18 cellular contexts compared by ENCODE assay signal in genomic region chr22:27391092-27391770, GRCh38.
A peak's percentile ranks its signal among the peaks of the same experiment; 100 is the strongest.
DNase-seq lines count a peak whose midpoint lies in the region; ATAC-seq and TF ChIP-seq lines count a peak whose summit lies in the region.
"Had no signal": no experiment of that assay in that cellular context is flagged by ENCODE, and none has a peak within 500 bp of the region (broad histone marks: within the 10 kb centered on the region; RNA-seq: fewer than 3 reads in every experiment).

No MANE protein-coding gene starts in this region.

- H2AK5ac ChIP-seq in neuronal stem cell (ENCODE audit: low read depth, low read length), result no peak overlapping the region

- H3K4me1 ChIP-seq in right atrium auricular region (no peaks in the 10 kb centered on the region), neuronal stem cell (ENCODE audit: control insufficient read depth in 2 of 2, insufficient read depth in 1 of 2, low read depth in 1 of 2, low read length in 2 of 2) (peaks cover 11 to 19% of the 10 kb centered on the region in 2 donors)

- H3K4me2 ChIP-seq in neuronal stem cell (ENCODE audit: insufficient read depth, low read length, poor library complexity, severe bottlenecking), result no peak overlapping the region

- no CpG with 5 or more reads among the region's 7 CpGs for WGBS in neuronal stem cell (ENCODE audit: extremely low coverage in 2 of 2, insufficient read length in 2 of 2, insufficient replicate concordance in 1 of 2), 2 donors

- no peak overlapping the region for H2BK15ac ChIP-seq in neuronal stem cell (ENCODE audit: low read length)

- no peak overlapping the region for H2BK5ac ChIP-seq in neuronal stem cell (ENCODE audit: low read length)

- H3K4ac ChIP-seq in neuronal stem cell (ENCODE audit: low read length), result no peak overlapping the region

- H2AFZ ChIP-seq in neuronal stem cell (ENCODE audit: low read length), result peak overlapping the region; percentile 49

- H3K79me1 ChIP-seq in neuronal stem cell (ENCODE audit: low read depth, low read length), result no peaks in the 10 kb centered on the region

- H3K27ac ChIP-seq in right atrium auricular region (no peak overlapping the region), neuronal stem cell (replicated peaks; ENCODE audit: low read length) (no peak overlapping the region)
- H3K27ac ChIP-seq: HL-60 had no signal

- H3K14ac ChIP-seq in neuronal stem cell (ENCODE audit: low read length), result no peak overlapping the region

- H3K18ac ChIP-seq in neuronal stem cell (ENCODE audit: low read length), result no peak overlapping the region

- ATAC-seq in SK-N-SH treated with all-trans-retinoic acid at 6 μM for 48 hours, result no peak
- ATAC-seq: effector memory CD8-positive, alpha-beta T cell; natural killer cell treated with Interleukin-12 subunit alpha and Interleukin-12 subunit beta and Interleukin-15 and Interleukin-18, amount 100 ng/mL, for 72 hours; stimulated activated effector memory CD8-positive, alpha-beta T cell treated with anti-CD3 and anti-CD28 coated beads, Interleukin-12 subunit alpha, Interleukin-12 subunit beta, amount 100 ng/mL, for 72 hours had no signal

- no peak overlapping the region for H4K8ac ChIP-seq in neuronal stem cell (ENCODE audit: low read depth, low read length)

- no peak overlapping the region for H2BK120ac ChIP-seq in neuronal stem cell (ENCODE audit: low read depth, low read length)

- DNase-seq in cardiac fibroblast (ENCODE audit: low read depth in 2 of 2) (peak; percentile 12 to 66), right atrium auricular region (ENCODE audit: low spot score) (peak; percentile 63), neuronal stem cell (ENCODE audit: low spot score) (no peak), amygdala (lab: John Stamatoyannopoulos, UW) (no peak), dermis blood vessel endothelial cell (no peak), HEK293T (ENCODE audit: extremely low spot score) (no peak)
- DNase-seq: cerebellar nuclear complex; effector memory CD8-positive, alpha-beta T cell; mesenchymal stem cell; NCI-H1417 treated with DMSO at 0.1 percent for 48 hours; NCI-H2171; NCI-H526 treated with DMSO at 0.1 percent for 48 hours; stimulated activated CD4-positive, alpha-beta T cell treated with anti-CD3 and anti-CD28 coated beads, Interleukin-15, amount 100 ng/mL, for 24 hours; SW 1271 had no signal

- H3K23ac ChIP-seq in neuronal stem cell (ENCODE audit: low read depth, low read length, poor library complexity), result no peak overlapping the region

- no peaks in the 10 kb centered on the region for H3K27me3 ChIP-seq in right atrium auricular region
- no peaks in the 10 kb centered on the region for H3K27me3 ChIP-seq in neuronal stem cell (ENCODE audit: control insufficient read depth in 3 of 3, insufficient read depth in 3 of 3, low read depth in 1 of 3, low read length in 3 of 3)

- TF ChIP-seq CTCF in cardiac fibroblast (IDR thresholded peaks at IDR 0.05; ENCODE audit: low read depth, low read length), result no peak
- TF ChIP-seq CTCF in right atrium auricular region (IDR thresholded peaks at IDR 0.05), result no peak

- H3K36me3 ChIP-seq in right atrium auricular region, result no peaks in the 10 kb centered on the region
- no peaks in the 10 kb centered on the region for H3K36me3 ChIP-seq in neuronal stem cell (replicated peaks in 1 of 2; ENCODE audit: control insufficient read depth in 2 of 2, insufficient read depth in 2 of 2, low read length in 2 of 2)

- no peak overlapping the region for H3K9ac ChIP-seq in neuronal stem cell (ENCODE audit: low read depth, low read length, poor library complexity)

- no peak overlapping the region for H2BK12ac ChIP-seq in neuronal stem cell (ENCODE audit: low read length)

- H3K9me3 ChIP-seq in right atrium auricular region, result no peaks in the 10 kb centered on the region
- H3K9me3 ChIP-seq in neuronal stem cell (replicated peaks in 1 of 2; ENCODE audit: control insufficient read depth in 2 of 2, insufficient read depth in 1 of 2, low read depth in 1 of 2, low read length in 2 of 2), result no peaks in the 10 kb centered on the region

- H4K91ac ChIP-seq in neuronal stem cell (ENCODE audit: low read depth, low read length, poor library complexity), result no peak overlapping the region

- H3K4me3 ChIP-seq in cardiac fibroblast (replicated peaks in 1 of 2; ENCODE audit: low read depth in 2 of 2, low read length in 2 of 2) (no peak overlapping the region), right atrium auricular region (no peak overlapping the region), neuronal stem cell (ENCODE audit: low read length in 2 of 2) (no peak overlapping the region)

- POLR2A ChIA-PET in HEK293T (lab: Yijun Ruan, JAX), result no interaction called here

- CTCF ChIA-PET in HEK293T (lab: Yijun Ruan, JAX), result no interaction called here

TF ChIP-seq in SK-N-SH treated with all-trans-retinoic acid at 6 μM for 48 hours, 23 proteins besides CTCF, POLR2A, EP300 and RAD21 (continues in another document):
- TF ChIP-seq TCF4 (CRISPR knock-in tag; IDR thresholded peaks at IDR 0.05; ENCODE audit: borderline replicate concordance), result no peak
- TF ChIP-seq SNAI2 (CRISPR knock-in tag; IDR thresholded peaks at IDR 0.05), result no peak
- TF ChIP-seq, protein P1, sequence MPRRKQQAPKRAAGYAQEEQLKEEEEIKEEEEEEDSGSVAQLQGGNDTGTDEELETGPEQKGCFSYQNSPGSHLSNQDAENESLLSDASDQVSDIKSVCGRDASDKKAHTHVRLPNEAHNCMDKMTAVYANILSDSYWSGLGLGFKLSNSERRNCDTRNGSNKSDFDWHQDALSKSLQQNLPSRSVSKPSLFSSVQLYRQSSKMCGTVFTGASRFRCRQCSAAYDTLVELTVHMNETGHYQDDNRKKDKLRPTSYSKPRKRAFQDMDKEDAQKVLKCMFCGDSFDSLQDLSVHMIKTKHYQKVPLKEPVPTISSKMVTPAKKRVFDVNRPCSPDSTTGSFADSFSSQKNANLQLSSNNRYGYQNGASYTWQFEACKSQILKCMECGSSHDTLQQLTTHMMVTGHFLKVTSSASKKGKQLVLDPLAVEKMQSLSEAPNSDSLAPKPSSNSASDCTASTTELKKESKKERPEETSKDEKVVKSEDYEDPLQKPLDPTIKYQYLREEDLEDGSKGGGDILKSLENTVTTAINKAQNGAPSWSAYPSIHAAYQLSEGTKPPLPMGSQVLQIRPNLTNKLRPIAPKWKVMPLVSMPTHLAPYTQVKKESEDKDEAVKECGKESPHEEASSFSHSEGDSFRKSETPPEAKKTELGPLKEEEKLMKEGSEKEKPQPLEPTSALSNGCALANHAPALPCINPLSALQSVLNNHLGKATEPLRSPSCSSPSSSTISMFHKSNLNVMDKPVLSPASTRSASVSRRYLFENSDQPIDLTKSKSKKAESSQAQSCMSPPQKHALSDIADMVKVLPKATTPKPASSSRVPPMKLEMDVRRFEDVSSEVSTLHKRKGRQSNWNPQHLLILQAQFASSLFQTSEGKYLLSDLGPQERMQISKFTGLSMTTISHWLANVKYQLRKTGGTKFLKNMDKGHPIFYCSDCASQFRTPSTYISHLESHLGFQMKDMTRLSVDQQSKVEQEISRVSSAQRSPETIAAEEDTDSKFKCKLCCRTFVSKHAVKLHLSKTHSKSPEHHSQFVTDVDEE (CRISPR knock-in tag; IDR thresholded peaks at IDR 0.05), result no peak

TF ChIP-seq in HEK293T, 16 proteins besides CTCF, POLR2A, EP300 and RAD21:
- TF ChIP-seq PKNOX1 (IDR thresholded peaks at IDR 0.05), result no peak
- TF ChIP-seq FOXA1 (IDR thresholded peaks at IDR 0.05), result no peak
- TF ChIP-seq TARDBP (IDR thresholded peaks at IDR 0.05), result no peak
- no peak for TF ChIP-seq NFRKB (IDR thresholded peaks at IDR 0.05)
- no peak for TF ChIP-seq SUZ12 (IDR thresholded peaks at IDR 0.05)
- no peak for TF ChIP-seq FOXK2 (IDR thresholded peaks at IDR 0.05)
- TF ChIP-seq CTBP1 (IDR thresholded peaks at IDR 0.05; ENCODE audit: borderline replicate concordance), result no peak
- TF ChIP-seq BHLHE40 (IDR thresholded peaks at IDR 0.05; ENCODE audit: borderline replicate concordance), result no peak
- TF ChIP-seq FOXM1 (IDR thresholded peaks at IDR 0.05; ENCODE audit: borderline replicate concordance), result no peak
- no peak for TF ChIP-seq L3MBTL2 (conservative IDR thresholded peaks at IDR 0.05)
- TF ChIP-seq LEF1 (IDR thresholded peaks at IDR 0.05; ENCODE audit: borderline replicate concordance), result no peak
- TF ChIP-seq HDGF (IDR thresholded peaks at IDR 0.05; ENCODE audit: borderline replicate concordance), result no peak
- no peak for TF ChIP-seq SP1 (IDR thresholded peaks at IDR 0.05)
- TF ChIP-seq ARNT (IDR thresholded peaks at IDR 0.05), result no peak
- no peak for TF ChIP-seq ZNF384 (IDR thresholded peaks at IDR 0.05)
- no peak for TF ChIP-seq ELF4 (IDR thresholded peaks at IDR 0.05)

Comparison
In these comparisons a context has a peak if more than half of its experiments do, and no peak if none do; other contexts are left out.
1. DNase-seq: peak in cardiac fibroblast (2 of 2) and right atrium auricular region (single experiment); none in neuronal stem cell (single experiment), amygdala (0 of 56), dermis blood vessel endothelial cell (single experiment) and HEK293T (single experiment).